28 cellular contexts compared by ENCODE assay signal in genomic region chr6:143757346-143757832, GRCh38.
"Had no signal": no experiment of that assay in that cellular context is flagged by ENCODE, and none has a peak within 500 bp of the region (broad histone marks: within the 10 kb centered on the region; RNA-seq: fewer than 3 reads in every experiment).

No MANE protein-coding gene starts in this region.

- H3K27ac Mint-ChIP-seq: immature natural killer cell; memory B cell; natural killer cell treated with Interleukin-12 subunit alpha and Interleukin-12 subunit beta and Interleukin-15 and Interleukin-18, amount 100 ng/mL, for 72 hours; neural progenitor cell; stimulated activated effector memory CD8-positive, alpha-beta T cell treated with anti-CD3 and anti-CD28 coated beads, Interleukin-12 subunit alpha, Interleukin-12 subunit beta, amount 100 ng/mL, for 72 hours had no signal

- H3K27ac ChIP-seq: dorsolateral prefrontal cortex, esophagus muscularis mucosa, heart right ventricle, neural progenitor cell, parathyroid adenoma, prostate gland, right atrium auricular region, sigmoid colon, stomach, thyroid gland, vagina had no signal

- H3K4me1 ChIP-seq: esophagus muscularis mucosa, neural progenitor cell, parathyroid adenoma, vagina had no signal

- H3K4me3 Mint-ChIP-seq: immature natural killer cell; memory B cell; mesothelial cell of epicardium; naive B cell; natural killer cell treated with Interleukin-12 subunit alpha and Interleukin-12 subunit beta and Interleukin-15 and Interleukin-18, amount 100 ng/mL, for 72 hours; neural progenitor cell; stimulated activated effector memory CD8-positive, alpha-beta T cell treated with anti-CD3 and anti-CD28 coated beads, Interleukin-12 subunit alpha, Interleukin-12 subunit beta, amount 100 ng/mL, for 72 hours had no signal

- H3K9ac ChIP-seq: neural progenitor cell, parathyroid adenoma had no signal

- H3K27me3 Mint-ChIP-seq: memory B cell; naive B cell; natural killer cell treated with Interleukin-12 subunit alpha and Interleukin-12 subunit beta and Interleukin-15 and Interleukin-18, amount 100 ng/mL, for 72 hours had no signal

- H3K9me3 Mint-ChIP-seq: immature natural killer cell; memory B cell; mesothelial cell of epicardium; naive B cell; natural killer cell treated with Interleukin-12 subunit alpha and Interleukin-12 subunit beta and Interleukin-15 and Interleukin-18, amount 100 ng/mL, for 72 hours; neural progenitor cell; stimulated activated effector memory CD8-positive, alpha-beta T cell treated with anti-CD3 and anti-CD28 coated beads, Interleukin-12 subunit alpha, Interleukin-12 subunit beta, amount 100 ng/mL, for 72 hours had no signal

- H3K36me3 Mint-ChIP-seq: naive B cell; natural killer cell treated with Interleukin-12 subunit alpha and Interleukin-12 subunit beta and Interleukin-15 and Interleukin-18, amount 100 ng/mL, for 72 hours had no signal

- DNase-seq: dorsolateral prefrontal cortex; effector CD4-positive, alpha-beta T cell; foreskin melanocyte; glutamatergic neuron; heart right ventricle; hypothalamus; immature natural killer cell; left ventricle myocardium superior; mucosa of descending colon; naive B cell; sigmoid colon; stimulated activated CD4-positive, alpha-beta T cell treated with anti-CD3 and anti-CD28 coated beads, Interleukin-2, amount 100 ng/mL, for 24 hours; stimulated activated CD4-positive, alpha-beta T cell treated with anti-CD3 and anti-CD28 coated beads, Interleukin-4, amount 100 ng/mL, for 24 hours; stimulated activated naive CD4-positive, alpha-beta T cell treated with Interleukin-2 at 50 U/mL for 16 hours; stomach; thyroid gland; trophoblast cell had no signal

- ATAC-seq: heart right ventricle; left ventricle myocardium superior; mucosa of descending colon; natural killer cell treated with Interleukin-12 subunit alpha and Interleukin-12 subunit beta and Interleukin-15 and Interleukin-18, amount 100 ng/mL, for 72 hours; stimulated activated effector memory CD8-positive, alpha-beta T cell treated with anti-CD3 and anti-CD28 coated beads, Interleukin-12 subunit alpha, Interleukin-12 subunit beta, amount 100 ng/mL, for 72 hours had no signal

- H3K36me3 ChIP-seq: neural progenitor cell, prostate gland, sigmoid colon, vagina had no signal

- H3K27me3 ChIP-seq: dorsolateral prefrontal cortex, esophagus muscularis mucosa, heart right ventricle, neural progenitor cell, right atrium auricular region, sigmoid colon, stomach, thyroid gland, vagina had no signal

- H3K4me3 ChIP-seq: dorsolateral prefrontal cortex, esophagus muscularis mucosa, heart right ventricle, lung, mucosa of descending colon, neural progenitor cell, prostate gland, right atrium auricular region, sigmoid colon, stomach, thyroid gland, vagina had no signal

- H3K9me3 ChIP-seq: esophagus muscularis mucosa, heart right ventricle, mucosa of descending colon, prostate gland, right atrium auricular region, sigmoid colon, stomach, thyroid gland, vagina had no signal

- H3K4me1 Mint-ChIP-seq: memory B cell, naive B cell had no signal
